ENCODE assay signal across 8 cellular contexts in genomic region chr12:65300679-65301349, GRCh38. TPM values are rescaled to one million over a fixed set of nuclear protein-coding genes. Genes with fewer than 3 reads are reported as not detected.
DNase-seq lines count a peak whose midpoint lies in the region; ATAC-seq and TF ChIP-seq lines count a peak whose summit lies in the region.

No MANE protein-coding gene starts in this region.

- H3K36me3 ChIP-seq in GM06990 (ENCODE audit: control insufficient read depth, insufficient read depth, low read length) = no peaks in the 10 kb centered on the region

- peak; percentile 24 for TF ChIP-seq CTCF in GM06990 (IDR thresholded peaks at IDR 0.05; ENCODE audit: insufficient read depth, low read length, poor library complexity, severe bottlenecking)
- TF ChIP-seq CTCF in epithelial cell of esophagus (IDR thresholded peaks at IDR 0.05; ENCODE audit: insufficient read depth, low read depth, low read length, missing control alignments) = peak; percentile 56
- TF ChIP-seq CTCF in neural crest cell (conservative IDR thresholded peaks at IDR 0.05) = peak; percentile 58
- TF ChIP-seq CTCF in GM20000 (IDR thresholded peaks at IDR 0.05; ENCODE audit: extremely low read depth, missing control alignments) = no peak

- H3K27me3 Mint-ChIP-seq in neural crest cell (ENCODE audit: low read depth) = no peaks in the 10 kb centered on the region

- H3K4me3 ChIP-seq in GM06990 (replicated peaks; ENCODE audit: low read depth, low read length) = no peak overlapping the region
- no peak overlapping the region for H3K4me3 ChIP-seq in epithelial cell of esophagus (ENCODE audit: low read length)

- H3K27me3 ChIP-seq in GM06990 (replicated peaks; ENCODE audit: control insufficient read depth, insufficient read depth, low read length) = no peaks in the 10 kb centered on the region

- peaks cover 3% of the 10 kb centered on the region for H3K4me1 Mint-ChIP-seq in neural crest cell

- no peak overlapping the region for H3K27ac Mint-ChIP-seq in neural crest cell (ENCODE audit: unreplicated experiment)

- ATAC-seq in HG02678 (IDR thresholded peaks at IDR 0.05; ENCODE audit: unreplicated experiment) (no peak), HG03432 (IDR thresholded peaks at IDR 0.05; ENCODE audit: unreplicated experiment) (no peak)

- H3K36me3 Mint-ChIP-seq in neural crest cell (ENCODE audit: low read depth) = no peaks in the 10 kb centered on the region

- peaks cover 5% of the 10 kb centered on the region for H3K9me3 Mint-ChIP-seq in neural crest cell

- no peak overlapping the region for H3K4me3 Mint-ChIP-seq in neural crest cell

- DNase-seq in GM06990 (ENCODE audit: extremely low read depth, insufficient read length) (no peak), NCI-H226 (peak; percentile 37), epithelial cell of esophagus (ENCODE audit: low read depth) (peak; percentile 51), neural crest cell (ENCODE audit: low read depth, low spot score) (no peak), GM20000 (ENCODE audit: low spot score) (no peak), NOMO-1 treated with dmso at 0.1 percent for 144 hours (lab: John Stamatoyannopoulos, UW; ENCODE audit: unreplicated experiment) (no peak)

RNA-seq across cellular contexts. Expression of gene MSRB3, which starts 22.3 kb away (rescaled TPM):
- total RNA-seq in neural crest cell = 7.8 and 8.3 TPM in 2 replicates

Comparison
In these comparisons a context has a peak if more than half of its experiments do, and no peak if none do; other contexts are left out.
1. DNase-seq: peak in NCI-H226 (single experiment) and epithelial cell of esophagus (single experiment); none in GM06990 (single experiment), neural crest cell (single experiment), GM20000 (single experiment) and NOMO-1 treated with dmso at 0.1 percent for 144 hours (single experiment).